ENCODE assay signal across 11 cellular contexts in the genomic region with DNA sequence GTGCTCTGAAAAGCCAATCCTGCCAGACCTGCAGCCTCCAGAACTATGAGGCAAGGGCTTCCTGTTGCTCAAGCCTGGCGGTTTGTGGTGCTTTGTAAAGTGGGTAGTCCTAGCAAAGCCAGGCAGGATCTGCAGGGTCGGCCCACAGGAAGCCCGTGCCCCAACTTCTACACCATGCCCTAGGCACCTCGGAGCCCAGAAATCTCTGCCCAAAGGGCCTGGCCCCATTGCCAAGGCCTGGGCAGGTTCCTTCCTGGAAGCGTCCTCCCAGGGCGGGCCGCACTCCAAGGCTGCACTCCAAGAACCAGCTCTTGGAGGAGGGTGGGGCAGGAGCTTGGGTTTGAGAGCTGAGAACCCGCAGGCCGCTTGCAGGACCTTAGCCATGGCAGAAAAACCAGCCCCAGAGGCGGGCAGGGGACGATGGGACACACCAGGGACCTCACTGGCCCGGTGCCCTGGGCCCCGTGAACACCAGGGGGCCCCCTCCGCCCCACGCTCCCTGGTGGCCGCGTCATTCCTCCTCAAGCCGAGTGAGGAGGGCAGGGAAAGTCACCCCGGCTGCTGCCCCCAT. TPM values are rescaled to one million over a fixed set of nuclear protein-coding genes. Genes with fewer than 3 reads are reported as not detected.
DNase-seq lines count a peak whose midpoint lies in the region; ATAC-seq and TF ChIP-seq lines count a peak whose summit lies in the region.
"Had no signal": no experiment of that assay in that cellular context is flagged by ENCODE, and none has a peak within 500 bp of the region (broad histone marks: within the 10 kb centered on the region; RNA-seq: fewer than 3 reads in every experiment).

No MANE protein-coding gene starts in this region.

- DNase-seq in HFFc6 (no peak), PC-9 (no peak), heart right ventricle (peak; percentile 21 to 55), sciatic nerve (ENCODE audit: low spot score) (no peak), DMS 273 (lab: John Stamatoyannopoulos, UW; ENCODE audit: unreplicated experiment) (no peak), NCI-H82 treated with DMSO at 0.1 percent for 48 hours (lab: John Stamatoyannopoulos, UW; ENCODE audit: unreplicated experiment) (no peak), NCI-H1048 (lab: John Stamatoyannopoulos, UW) (no peak)
- DNase-seq: NCI-H1092; stimulated activated CD4-positive, alpha-beta T cell treated with anti-CD3 and anti-CD28 coated beads, Interleukin-15, amount 100 ng/mL, for 24 hours had no signal

- TF ChIP-seq CTCF in HFFc6 (IDR thresholded peaks at IDR 0.05) (peak; percentile 51), PC-9 (conservative IDR thresholded peaks at IDR 0.05) (peak; percentile 45; the same call in 1 of the 2 replicates), heart right ventricle (IDR thresholded peaks at IDR 0.05) (peak in 8 of 9 donors; percentile 24 to 67 (median 42))

- H3K4me3 ChIP-seq in PC-9 = no peak overlapping the region
- no peak overlapping the region for H3K4me3 ChIP-seq in heart right ventricle

- H3K27ac ChIP-seq in PC-9 (no peak overlapping the region), heart right ventricle (no peak overlapping the region)

- ATAC-seq in heart right ventricle (peak in 6 of 8 donors; percentile 46 to 84 (median 56)), sciatic nerve (peak; percentile 57), HG02884 (IDR thresholded peaks at IDR 0.05; ENCODE audit: unreplicated experiment) (no peak)

- BruUV-seq in PC-9 (replicated peaks; lab: Mats Ljungman, UMichigan) = no TSS peak

- 0 out of 2 replicates have a peak, but pooled peaks cover 7% of the 10 kb centered on the region for H3K36me3 Mint-ChIP-seq in HFFc6 (ENCODE audit: low read depth)

- no peaks in the 10 kb centered on the region for H3K4me1 ChIP-seq in PC-9 (replicated peaks; ENCODE audit: insufficient read depth)
- H3K4me1 ChIP-seq in heart right ventricle = peaks cover 0 to 13% (median 0%) of the 10 kb centered on the region in 9 donors

- no peaks in the 10 kb centered on the region; the same call in 1 of the 2 replicates for H4K20me1 ChIP-seq in PC-9 (ENCODE audit: insufficient read depth)

- H3K36me3 ChIP-seq in PC-9 (ENCODE audit: low read depth) = no peaks in the 10 kb centered on the region
- no peaks in the 10 kb centered on the region for H3K36me3 ChIP-seq in heart right ventricle

- no peak overlapping the region for H3K4me3 Mint-ChIP-seq in HFFc6
- H3K4me3 Mint-ChIP-seq: activated T-helper 1 cell treated with anti-CD3 and anti-CD28 coated beads, Interleukin-12 subunit alpha, Interleukin-12 subunit beta, Interleukin-2, Interleukin-4 antibody, amounts not matched to agents 30 ng/mL and 10 ng/mL and 1 ng/mL, durations not matched to agents 14 hours and 24 hours and 36 hours had no signal

- H3K9me3 Mint-ChIP-seq in HFFc6 = no peaks in the 10 kb centered on the region; the same call in 1 of the 2 replicates

- H2AFZ ChIP-seq in PC-9 = no peak overlapping the region

- intact Hi-C loops in PC-9 (cut with micrococcal nuclease; ENCODE audit: unreplicated experiment) = no loop called here
- intact Hi-C loops in heart right ventricle (cut with DNase I) = no loop called here
- intact Hi-C loops in sciatic nerve (cut with DNase I) = no loop called here

- POLR2A ChIA-PET in PC-9 (lab: Charles Lee; ENCODE audit: unreplicated experiment) = no interaction called here

- H3K27me3 ChIP-seq in PC-9 (ENCODE audit: insufficient read depth, low read depth) = peaks cover 60% of the 10 kb centered on the region
- no peaks in the 10 kb centered on the region for H3K27me3 ChIP-seq in heart right ventricle

- H3K27me3 Mint-ChIP-seq in HFFc6 (ENCODE audit: insufficient read depth) = no peaks in the 10 kb centered on the region; the same call in 1 of the 2 replicates

- H3K9me3 ChIP-seq in PC-9 (ENCODE audit: insufficient read depth, low read depth) (no peaks in the 10 kb centered on the region), heart right ventricle (no peaks in the 10 kb centered on the region)

- no peak overlapping the region for H3K27ac Mint-ChIP-seq in HFFc6
- H3K27ac Mint-ChIP-seq: activated T-helper 1 cell treated with anti-CD3 and anti-CD28 coated beads, Interleukin-12 subunit alpha, Interleukin-12 subunit beta, Interleukin-2, Interleukin-4 antibody, amounts not matched to agents 30 ng/mL and 10 ng/mL and 1 ng/mL, durations not matched to agents 14 hours and 24 hours and 36 hours had no signal

- no peak overlapping the region for H3K4me2 ChIP-seq in PC-9

- H3K4me1 Mint-ChIP-seq in HFFc6 (ENCODE audit: low read depth) = no peaks in the 10 kb centered on the region

- CTCF ChIA-PET in PC-9 (lab: Charles Lee) = no interaction called here

- no peaks in the 10 kb centered on the region for H3K9me2 ChIP-seq in PC-9 (ENCODE audit: insufficient read depth)

- H3K79me2 ChIP-seq in PC-9 (ENCODE audit: low read depth) = no peaks in the 10 kb centered on the region

- peaks cover 3% of the 10 kb centered on the region for H3F3A ChIP-seq in PC-9 (ENCODE audit: insufficient read depth, low read depth)

- WGBS in heart right ventricle, 2 donors = 76 to 94% methylated on average over 19 of the region's 19 CpGs

RNA-seq across cellular contexts. Expression of gene ID2, which starts 37.2 kb away (rescaled TPM):
- 10 to 100 TPM; 81.3 to 97.1 (median 88.1) TPM for total RNA-seq in HFFc6 (2021; fragmentation: NEBNext Ultra II Directional; extraction: Animal tissue kit (Norgen Biotek cat#: 25700))
- total RNA-seq in PC-9 (2021) (0.61 and 0.95 TPM in 2 replicates), heart right ventricle (10 to 100 TPM; 20.8 to 49.7 (median 27.2) TPM), sciatic nerve (95.8 TPM)
- 100 to 1,000 TPM in 1 of 2 donors, 10 to 100 TPM in 1; 70.3 to 113 TPM for polyA plus RNA-seq in heart right ventricle

Comparison
In these comparisons a context has a peak if more than half of its experiments do, and no peak if none do; other contexts are left out.
1. DNase-seq: peak in heart right ventricle (2 of 2); none in HFFc6 (single experiment), PC-9 (0 of 2), sciatic nerve (single experiment), DMS 273 (single experiment), NCI-H82 treated with DMSO at 0.1 percent for 48 hours (single experiment) and NCI-H1048 (single experiment).
2. RNA of gene ID2, which starts 37.2 kb away (total RNA-seq): 95.8 TPM in sciatic nerve (single experiment), 81.3 to 97.1 TPM in HFFc6 and 20.8 to 49.7 TPM in heart right ventricle; 0.61 to 0.95 TPM in PC-9; every median in the first group is over 10 times any median in the second.
3. Peak in every context shown above with its lines, with median percentiles within 50 percentile points of each other: CTCF ChIP-seq.